In the genomic region with DNA sequence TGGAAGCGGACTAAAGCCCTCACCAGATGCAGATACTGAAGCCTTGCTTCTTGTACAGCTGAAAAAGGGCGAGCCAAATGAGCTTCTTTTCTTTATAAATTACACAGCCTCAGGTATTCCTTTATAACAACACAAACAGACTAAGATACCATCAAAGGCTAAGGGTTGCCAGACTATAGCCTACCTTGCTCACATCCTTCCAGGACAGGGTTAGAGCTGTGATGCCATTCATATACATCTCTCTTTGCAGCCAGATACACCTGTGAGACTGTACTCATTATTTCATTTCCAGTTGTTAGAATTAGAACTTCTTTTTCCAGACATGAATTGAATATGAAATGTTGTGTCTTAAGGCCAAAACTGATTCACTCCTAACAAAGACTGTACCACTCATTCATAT, we compare ENCODE assay signal across 19 cellular contexts.
"Had no signal": no experiment of that assay in that cellular context is flagged by ENCODE, and none has a peak within 500 bp of the region (broad histone marks: within the 10 kb centered on the region; RNA-seq: fewer than 3 reads in every experiment).

No MANE protein-coding gene starts in this region.

- H3K9me3 ChIP-seq: SJSA1 had no signal

- H3K27ac Mint-ChIP-seq: IgD-negative memory B cell had no signal

- H3K4me3 Mint-ChIP-seq: IgD-negative memory B cell had no signal

- H3K36me3 ChIP-seq: SJSA1 had no signal

- H3K27ac ChIP-seq: SJSA1, SK-N-MC had no signal

- H3K4me1 ChIP-seq: SJSA1 had no signal

- DNase-seq: KBM-7, NCI-H1092, NCI-H1105 treated with DMSO at 0.1 percent for 48 hours, NCI-H1417 treated with DMSO at 0.1 percent for 48 hours, NCI-H146, NCI-H1694 treated with DMSO at 0.1 percent for 48 hours, NCI-H1930, NCI-H2081, NCI-H226, NCI-H446, NCI-H524 treated with DMSO at 0.1 percent for 48 hours, NCI-H69, NCI-H774, Right ventricle myocardium superior, RPMI8226, SIG-M5 had no signal

- H3K27me3 ChIP-seq: SJSA1 had no signal

- H3K4me3 ChIP-seq: SJSA1, SK-N-MC had no signal

- H3K27me3 Mint-ChIP-seq: IgD-negative memory B cell had no signal
